ENCODE assay signal across 1 cellular context in the genomic region with DNA sequence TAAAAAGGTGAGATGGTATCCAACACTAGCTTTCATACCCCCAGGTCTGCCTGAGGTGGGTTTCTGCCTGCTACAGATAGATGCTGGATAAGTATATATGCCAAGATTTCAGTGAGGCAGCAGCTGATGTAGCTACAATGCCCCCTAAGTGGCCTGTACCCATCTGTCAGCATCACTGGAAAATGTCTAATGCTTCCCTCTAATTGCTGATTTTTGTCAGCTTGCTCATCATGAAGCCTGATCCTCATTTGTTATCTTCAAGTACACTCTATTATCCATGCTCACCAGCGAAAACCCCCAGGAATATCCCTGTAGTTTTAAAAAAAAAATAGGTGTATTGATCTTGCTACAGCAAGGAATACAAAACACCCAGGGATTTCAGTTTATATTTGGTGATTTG.
TF ChIP-seq lines count a peak whose summit lies in the region.

No MANE protein-coding gene starts in this region.

TF ChIP-seq in GM23338, 12 proteins besides CTCF, POLR2A, EP300 and RAD21 (continued from another document):
- TF ChIP-seq, protein P1, sequence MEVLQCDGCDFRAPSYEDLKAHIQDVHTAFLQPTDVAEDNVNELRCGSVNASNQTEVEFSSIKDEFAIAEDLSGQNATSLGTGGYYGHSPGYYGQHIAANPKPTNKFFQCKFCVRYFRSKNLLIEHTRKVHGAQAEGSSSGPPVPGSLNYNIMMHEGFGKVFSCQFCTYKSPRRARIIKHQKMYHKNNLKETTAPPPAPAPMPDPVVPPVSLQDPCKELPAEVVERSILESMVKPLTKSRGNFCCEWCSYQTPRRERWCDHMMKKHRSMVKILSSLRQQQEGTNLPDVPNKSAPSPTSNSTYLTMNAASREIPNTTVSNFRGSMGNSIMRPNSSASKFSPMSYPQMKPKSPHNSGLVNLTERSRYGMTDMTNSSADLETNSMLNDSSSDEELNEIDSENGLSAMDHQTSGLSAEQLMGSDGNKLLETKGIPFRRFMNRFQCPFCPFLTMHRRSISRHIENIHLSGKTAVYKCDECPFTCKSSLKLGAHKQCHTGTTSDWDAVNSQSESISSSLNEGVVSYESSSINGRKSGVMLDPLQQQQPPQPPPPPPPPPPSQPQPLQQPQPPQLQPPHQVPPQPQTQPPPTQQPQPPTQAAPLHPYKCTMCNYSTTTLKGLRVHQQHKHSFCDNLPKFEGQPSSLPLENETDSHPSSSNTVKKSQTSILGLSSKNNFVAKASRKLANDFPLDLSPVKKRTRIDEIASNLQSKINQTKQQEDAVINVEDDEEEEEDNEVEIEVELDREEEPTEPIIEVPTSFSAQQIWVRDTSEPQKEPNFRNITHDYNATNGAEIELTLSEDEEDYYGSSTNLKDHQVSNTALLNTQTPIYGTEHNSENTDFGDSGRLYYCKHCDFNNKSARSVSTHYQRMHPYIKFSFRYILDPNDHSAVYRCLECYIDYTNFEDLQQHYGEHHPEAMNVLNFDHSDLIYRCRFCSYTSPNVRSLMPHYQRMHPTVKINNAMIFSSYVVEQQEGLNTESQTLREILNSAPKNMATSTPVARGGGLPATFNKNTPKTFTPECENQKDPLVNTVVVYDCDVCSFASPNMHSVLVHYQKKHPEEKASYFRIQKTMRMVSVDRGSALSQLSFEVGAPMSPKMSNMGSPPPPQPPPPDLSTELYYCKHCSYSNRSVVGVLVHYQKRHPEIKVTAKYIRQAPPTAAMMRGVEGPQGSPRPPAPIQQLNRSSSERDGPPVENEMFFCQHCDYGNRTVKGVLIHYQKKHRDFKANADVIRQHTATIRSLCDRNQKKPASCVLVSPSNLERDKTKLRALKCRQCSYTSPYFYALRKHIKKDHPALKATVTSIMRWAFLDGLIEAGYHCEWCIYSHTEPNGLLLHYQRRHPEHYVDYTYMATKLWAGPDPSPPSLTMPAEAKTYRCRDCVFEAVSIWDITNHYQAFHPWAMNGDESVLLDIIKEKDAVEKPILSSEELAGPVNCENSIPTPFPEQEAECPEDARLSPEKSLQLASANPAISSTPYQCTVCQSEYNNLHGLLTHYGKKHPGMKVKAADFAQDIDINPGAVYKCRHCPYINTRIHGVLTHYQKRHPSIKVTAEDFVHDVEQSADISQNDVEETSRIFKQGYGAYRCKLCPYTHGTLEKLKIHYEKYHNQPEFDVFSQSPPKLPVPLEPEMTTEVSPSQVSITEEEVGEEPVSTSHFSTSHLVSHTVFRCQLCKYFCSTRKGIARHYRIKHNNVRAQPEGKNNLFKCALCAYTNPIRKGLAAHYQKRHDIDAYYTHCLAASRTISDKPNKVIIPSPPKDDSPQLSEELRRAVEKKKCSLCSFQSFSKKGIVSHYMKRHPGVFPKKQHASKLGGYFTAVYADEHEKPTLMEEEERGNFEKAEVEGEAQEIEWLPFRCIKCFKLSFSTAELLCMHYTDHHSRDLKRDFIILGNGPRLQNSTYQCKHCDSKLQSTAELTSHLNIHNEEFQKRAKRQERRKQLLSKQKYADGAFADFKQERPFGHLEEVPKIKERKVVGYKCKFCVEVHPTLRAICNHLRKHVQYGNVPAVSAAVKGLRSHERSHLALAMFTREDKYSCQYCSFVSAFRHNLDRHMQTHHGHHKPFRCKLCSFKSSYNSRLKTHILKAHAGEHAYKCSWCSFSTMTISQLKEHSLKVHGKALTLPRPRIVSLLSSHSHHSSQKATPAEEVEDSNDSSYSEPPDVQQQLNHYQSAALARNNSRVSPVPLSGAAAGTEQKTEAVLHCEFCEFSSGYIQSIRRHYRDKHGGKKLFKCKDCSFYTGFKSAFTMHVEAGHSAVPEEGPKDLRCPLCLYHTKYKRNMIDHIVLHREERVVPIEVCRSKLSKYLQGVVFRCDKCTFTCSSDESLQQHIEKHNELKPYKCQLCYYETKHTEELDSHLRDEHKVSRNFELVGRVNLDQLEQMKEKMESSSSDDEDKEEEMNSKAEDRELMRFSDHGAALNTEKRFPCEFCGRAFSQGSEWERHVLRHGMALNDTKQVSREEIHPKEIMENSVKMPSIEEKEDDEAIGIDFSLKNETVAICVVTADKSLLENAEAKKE (CRISPR knock-in tag; IDR thresholded peaks at IDR 0.05) = no peak
- TF ChIP-seq NANOG (IDR thresholded peaks at IDR 0.05; ENCODE audit: borderline replicate concordance) = no peak
- TF ChIP-seq ZNF331 (CRISPR knock-in tag; IDR thresholded peaks at IDR 0.05; ENCODE audit: low read depth) = no peak
- no peak for TF ChIP-seq POLR2AphosphoS5 (IDR thresholded peaks at IDR 0.05; ENCODE audit: low read depth)
- no peak for TF ChIP-seq ZNF114 (CRISPR knock-in tag; IDR thresholded peaks at IDR 0.05)
- TF ChIP-seq STAT1 (IDR thresholded peaks at IDR 0.05; ENCODE audit: unreplicated experiment) = no peak
- no peak for TF ChIP-seq EZH2 (IDR thresholded peaks at IDR 0.05; ENCODE audit: low read depth, unreplicated experiment)
- TF ChIP-seq CREB1 (CRISPR knock-in tag; IDR thresholded peaks at IDR 0.05; ENCODE audit: low read depth) = no peak
- TF ChIP-seq, protein P2, sequence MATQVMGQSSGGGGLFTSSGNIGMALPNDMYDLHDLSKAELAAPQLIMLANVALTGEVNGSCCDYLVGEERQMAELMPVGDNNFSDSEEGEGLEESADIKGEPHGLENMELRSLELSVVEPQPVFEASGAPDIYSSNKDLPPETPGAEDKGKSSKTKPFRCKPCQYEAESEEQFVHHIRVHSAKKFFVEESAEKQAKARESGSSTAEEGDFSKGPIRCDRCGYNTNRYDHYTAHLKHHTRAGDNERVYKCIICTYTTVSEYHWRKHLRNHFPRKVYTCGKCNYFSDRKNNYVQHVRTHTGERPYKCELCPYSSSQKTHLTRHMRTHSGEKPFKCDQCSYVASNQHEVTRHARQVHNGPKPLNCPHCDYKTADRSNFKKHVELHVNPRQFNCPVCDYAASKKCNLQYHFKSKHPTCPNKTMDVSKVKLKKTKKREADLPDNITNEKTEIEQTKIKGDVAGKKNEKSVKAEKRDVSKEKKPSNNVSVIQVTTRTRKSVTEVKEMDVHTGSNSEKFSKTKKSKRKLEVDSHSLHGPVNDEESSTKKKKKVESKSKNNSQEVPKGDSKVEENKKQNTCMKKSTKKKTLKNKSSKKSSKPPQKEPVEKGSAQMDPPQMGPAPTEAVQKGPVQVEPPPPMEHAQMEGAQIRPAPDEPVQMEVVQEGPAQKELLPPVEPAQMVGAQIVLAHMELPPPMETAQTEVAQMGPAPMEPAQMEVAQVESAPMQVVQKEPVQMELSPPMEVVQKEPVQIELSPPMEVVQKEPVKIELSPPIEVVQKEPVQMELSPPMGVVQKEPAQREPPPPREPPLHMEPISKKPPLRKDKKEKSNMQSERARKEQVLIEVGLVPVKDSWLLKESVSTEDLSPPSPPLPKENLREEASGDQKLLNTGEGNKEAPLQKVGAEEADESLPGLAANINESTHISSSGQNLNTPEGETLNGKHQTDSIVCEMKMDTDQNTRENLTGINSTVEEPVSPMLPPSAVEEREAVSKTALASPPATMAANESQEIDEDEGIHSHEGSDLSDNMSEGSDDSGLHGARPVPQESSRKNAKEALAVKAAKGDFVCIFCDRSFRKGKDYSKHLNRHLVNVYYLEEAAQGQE (IDR thresholded peaks at IDR 0.05; ENCODE audit: unreplicated experiment) = no peak
- no peak for TF ChIP-seq EZH2phosphoT487 (IDR thresholded peaks at IDR 0.05; ENCODE audit: unreplicated experiment)
